ENCODE assay signal across 8 cellular contexts in genomic region chr5:142600611-142601360, GRCh38.
DNase-seq lines count a peak whose midpoint lies in the region; ATAC-seq and TF ChIP-seq lines count a peak whose summit lies in the region.

No MANE protein-coding gene starts in this region.

- peaks cover 29% of the 10 kb centered on the region for H3K4me1 Mint-ChIP-seq in GM23338
- no peaks in the 10 kb centered on the region for H3K4me1 Mint-ChIP-seq in stimulated activated memory B cell treated with anti-CD40 and anti-IgM and Interleukin-4, amounts not matched to agents 10 μg/mL and 1 μg/mL and 100 μg/mL, for 72 hours

- no peaks in the 10 kb centered on the region for H3K9me2 ChIP-seq in GM23338 (ENCODE audit: insufficient read depth)

- intact Hi-C loops in ascending aorta (cut with DNase I) = loop anchor here (10.0 kb wide), 1 partner anchor 284 kb away; no protein-coding TSS in a partner anchor
- intact Hi-C loops in right cardiac atrium (cut with DNase I) = no loop called here

- H3K36me3 ChIP-seq in GM23338 (ENCODE audit: insufficient read depth) = no peaks in the 10 kb centered on the region
- no peaks in the 10 kb centered on the region for H3K36me3 ChIP-seq in ascending aorta
- no peaks in the 10 kb centered on the region for H3K36me3 ChIP-seq in skeletal muscle satellite cell (ENCODE audit: insufficient read depth, low read length)

- H3K27ac ChIP-seq in GM23338 (ENCODE audit: low read depth) = 0 out of 2 replicates have a peak overlapping the region, but pooled peaks have one; percentile 19
- peak overlapping the region; percentile 68 for H3K27ac ChIP-seq in ascending aorta
- peak overlapping the region; percentile 21 for H3K27ac ChIP-seq in right cardiac atrium (ENCODE audit: low read length)

- no peak overlapping the region for H3K4me3 Mint-ChIP-seq in GM23338
- H3K4me3 Mint-ChIP-seq in stimulated activated memory B cell treated with anti-CD40 and anti-IgM and Interleukin-4, amounts not matched to agents 10 μg/mL and 1 μg/mL and 100 μg/mL, for 72 hours = no peak overlapping the region

- H3K9me3 ChIP-seq in ascending aorta (no peaks in the 10 kb centered on the region), right cardiac atrium (ENCODE audit: control insufficient read depth, low read length) (no peaks in the 10 kb centered on the region), skeletal muscle satellite cell (replicated peaks; ENCODE audit: low read length) (no peaks in the 10 kb centered on the region)

- H3K4me2 ChIP-seq in GM23338 = no peak overlapping the region
- H3K4me2 ChIP-seq in skeletal muscle satellite cell (ENCODE audit: low read length) = peak overlapping the region; percentile 74

- H3K36me3 Mint-ChIP-seq in GM23338 (ENCODE audit: low read depth) = no peaks in the 10 kb centered on the region
- no peaks in the 10 kb centered on the region for H3K36me3 Mint-ChIP-seq in stimulated activated memory B cell treated with anti-CD40 and anti-IgM and Interleukin-4, amounts not matched to agents 10 μg/mL and 1 μg/mL and 100 μg/mL, for 72 hours
- no peaks in the 10 kb centered on the region for H3K36me3 Mint-ChIP-seq in activated naive CD4-positive, alpha-beta T cell treated with anti-CD3 and anti-CD28 coated beads, Interleukin-2, amount 50 U/mL, for 72 hours

- H3K4me3 ChIP-seq in GM23338 (no peak overlapping the region), ascending aorta (peak overlapping the region; percentile 10 to 32), right cardiac atrium (ENCODE audit: low read length) (no peak overlapping the region), skeletal muscle satellite cell (ENCODE audit: low read length) (peak overlapping the region; percentile 50)

- DNase-seq in GM23338 (ENCODE audit: low spot score) (no peak), ascending aorta (ENCODE audit: low spot score in 2 of 2) (peak; percentile 20 to 80), right cardiac atrium (peak; percentile 55 to 83 (median 69)), RKO (ENCODE audit: low spot score) (no peak), DMS114 treated with DMSO at 0.1 percent for 48 hours (lab: John Stamatoyannopoulos, UW; ENCODE audit: unreplicated experiment) (no peak)
- DNase-seq in activated naive CD4-positive, alpha-beta T cell treated with anti-CD3 and anti-CD28 coated beads, Interleukin-2, amount 50 U/mL, for 72 hours (ENCODE audit: low spot score in 2 of 2) = no peak

- ATAC-seq in GM23338 (peak; percentile 17; the same call in 2 of the 3 replicates), right cardiac atrium (peak; percentile 87 to 91)
- ATAC-seq in stimulated activated memory B cell treated with anti-CD40 and anti-IgM and Interleukin-4, amounts not matched to agents 10 μg/mL and 1 μg/mL and 100 μg/mL, for 72 hours = no peak
- no peak for ATAC-seq in activated naive CD4-positive, alpha-beta T cell treated with anti-CD3 and anti-CD28 coated beads, Interleukin-2, amount 50 U/mL, for 72 hours

- H3K9ac ChIP-seq in skeletal muscle satellite cell (ENCODE audit: low read depth, low read length) = peak overlapping the region; percentile 26

- no peaks in the 10 kb centered on the region for H3F3A ChIP-seq in GM23338 (replicated peaks; ENCODE audit: low read depth)

- 18% methylated on average over 20 of the region's 20 CpGs for WGBS in right cardiac atrium

- H2AFZ ChIP-seq in GM23338 = peak overlapping the region; percentile 88

- H4K20me1 ChIP-seq in GM23338 (replicated peaks; ENCODE audit: insufficient read depth) = no peaks in the 10 kb centered on the region

- H3K27ac Mint-ChIP-seq in GM23338 = peak overlapping the region; percentile 29; the same call in 1 of the 2 replicates
- no peak overlapping the region for H3K27ac Mint-ChIP-seq in stimulated activated memory B cell treated with anti-CD40 and anti-IgM and Interleukin-4, amounts not matched to agents 10 μg/mL and 1 μg/mL and 100 μg/mL, for 72 hours
- no peak overlapping the region for H3K27ac Mint-ChIP-seq in activated naive CD4-positive, alpha-beta T cell treated with anti-CD3 and anti-CD28 coated beads, Interleukin-2, amount 50 U/mL, for 72 hours

- no peaks in the 10 kb centered on the region for H3K9me3 Mint-ChIP-seq in GM23338
- no peaks in the 10 kb centered on the region for H3K9me3 Mint-ChIP-seq in stimulated activated memory B cell treated with anti-CD40 and anti-IgM and Interleukin-4, amounts not matched to agents 10 μg/mL and 1 μg/mL and 100 μg/mL, for 72 hours
- H3K9me3 Mint-ChIP-seq in activated naive CD4-positive, alpha-beta T cell treated with anti-CD3 and anti-CD28 coated beads, Interleukin-2, amount 50 U/mL, for 72 hours = no peaks in the 10 kb centered on the region

- no peaks in the 10 kb centered on the region for H3K27me3 ChIP-seq in GM23338 (ENCODE audit: insufficient read depth)
- H3K27me3 ChIP-seq in ascending aorta = no peaks in the 10 kb centered on the region
- no peaks in the 10 kb centered on the region for H3K27me3 ChIP-seq in right cardiac atrium (ENCODE audit: control insufficient read depth, insufficient read depth)
- H3K27me3 ChIP-seq in skeletal muscle satellite cell (ENCODE audit: control insufficient read depth, insufficient read depth, low read length) = no peaks in the 10 kb centered on the region

- H3K27me3 Mint-ChIP-seq in GM23338 (ENCODE audit: insufficient read depth, low read depth, poor library complexity) = peaks cover 2% of the 10 kb centered on the region
- peaks cover 42% of the 10 kb centered on the region for H3K27me3 Mint-ChIP-seq in stimulated activated memory B cell treated with anti-CD40 and anti-IgM and Interleukin-4, amounts not matched to agents 10 μg/mL and 1 μg/mL and 100 μg/mL, for 72 hours

- H3K79me2 ChIP-seq in GM23338 (replicated peaks; ENCODE audit: insufficient read depth) = no peaks in the 10 kb centered on the region

- H3K4me1 ChIP-seq in GM23338 (ENCODE audit: insufficient read depth) = peaks cover 26% of the 10 kb centered on the region
- H3K4me1 ChIP-seq in ascending aorta = peaks cover 0 to 16% of the 10 kb centered on the region in 2 donors
- peaks cover 6% of the 10 kb centered on the region for H3K4me1 ChIP-seq in right cardiac atrium (ENCODE audit: control insufficient read depth, insufficient read depth, low read length)
- H3K4me1 ChIP-seq in skeletal muscle satellite cell (ENCODE audit: control insufficient read depth, insufficient read depth, low read length) = peaks cover 35% of the 10 kb centered on the region

- TF ChIP-seq CTCF in GM23338 (conservative IDR thresholded peaks at IDR 0.05; ENCODE audit: low read depth in 2 of 2) = no peak
- TF ChIP-seq CTCF in ascending aorta (IDR thresholded peaks at IDR 0.05) = no peak

TF ChIP-seq in GM23338, 12 proteins besides CTCF, POLR2A, EP300 and RAD21 (continues in another document):
- no peak for TF ChIP-seq JUNB (IDR thresholded peaks at IDR 0.05; ENCODE audit: unreplicated experiment)
- TF ChIP-seq ZNF331 (CRISPR knock-in tag; IDR thresholded peaks at IDR 0.05; ENCODE audit: low read depth) = no peak

Comparison
In these comparisons a context has a peak if more than half of its experiments do, and no peak if none do; other contexts are left out.
1. ATAC-seq: peak in GM23338 (single experiment) and right cardiac atrium (2 of 2); none in stimulated activated memory B cell treated with anti-CD40 and anti-IgM and Interleukin-4, amounts not matched to agents 10 μg/mL and 1 μg/mL and 100 μg/mL, for 72 hours (single experiment) and activated naive CD4-positive, alpha-beta T cell treated with anti-CD3 and anti-CD28 coated beads, Interleukin-2, amount 50 U/mL, for 72 hours (0 of 2).
2. DNase-seq: peak in ascending aorta (2 of 2) and right cardiac atrium (3 of 3); none in GM23338 (single experiment), activated naive CD4-positive, alpha-beta T cell treated with anti-CD3 and anti-CD28 coated beads, Interleukin-2, amount 50 U/mL, for 72 hours (0 of 2), RKO (single experiment) and DMS114 treated with DMSO at 0.1 percent for 48 hours (single experiment).
3. H3K4me3 ChIP-seq: peak in ascending aorta (2 of 2) and skeletal muscle satellite cell (single experiment); none in GM23338 (single experiment) and right cardiac atrium (single experiment).
4. Peak in every context shown above with its lines, with median percentiles within 50 percentile points of each other: H3K27ac ChIP-seq.